In the genomic region with DNA sequence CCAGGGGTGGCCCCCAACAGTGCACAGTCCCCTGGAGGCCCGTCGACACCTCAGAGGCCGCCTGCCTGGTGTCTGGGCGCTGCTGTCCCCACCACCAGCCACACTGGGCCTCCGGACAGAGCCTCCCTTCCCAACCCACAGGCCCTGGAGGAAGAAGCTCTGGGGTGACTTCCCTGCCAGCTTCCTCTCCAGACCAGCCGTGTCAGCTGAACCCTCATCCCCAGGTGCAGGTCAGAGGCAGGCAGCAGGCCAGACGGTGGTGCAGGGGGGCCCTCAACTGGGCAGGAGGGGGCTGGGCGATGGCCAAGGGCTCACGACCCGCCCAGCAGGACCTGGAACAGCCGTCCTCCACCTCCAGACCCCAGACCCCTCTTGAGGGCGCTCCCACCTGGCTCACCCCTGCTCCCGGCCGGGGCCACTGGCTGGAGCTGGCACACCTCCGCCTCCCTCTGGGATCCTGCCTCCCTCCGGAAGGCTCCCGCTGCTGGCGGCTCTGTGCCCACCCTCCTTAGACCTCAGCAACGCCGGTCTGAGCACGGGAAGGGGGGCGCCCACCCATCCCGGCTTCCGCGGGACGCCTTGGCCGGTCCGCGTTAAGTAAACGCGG, we compare ENCODE assay signal across 9 cellular contexts. TPM values are rescaled to one million over a fixed set of nuclear protein-coding genes. Genes with fewer than 3 reads are reported as not detected.
DNase-seq lines count a peak whose midpoint lies in the region; ATAC-seq and TF ChIP-seq lines count a peak whose summit lies in the region.
"Had no signal": no experiment of that assay in that cellular context is flagged by ENCODE, and none has a peak within 500 bp of the region (broad histone marks: within the 10 kb centered on the region; RNA-seq: fewer than 3 reads in every experiment).

No MANE protein-coding gene starts in this region.

- no peak for ATAC-seq in omental fat pad (ENCODE audit: low FRiP score)

- no peaks in the 10 kb centered on the region for H3K27me3 ChIP-seq in CD8-positive, alpha-beta memory T cell (ENCODE audit: insufficient read depth, low read length, poor library complexity, severe bottlenecking)
- H3K27me3 ChIP-seq in Karpas-422 (ENCODE audit: low read length) (no peaks in the 10 kb centered on the region), neural progenitor cell (peaks cover 64% of the 10 kb centered on the region)

- no peaks in the 10 kb centered on the region for H3F3A ChIP-seq in neural progenitor cell (ENCODE audit: low read depth)

- no peaks in the 10 kb centered on the region for H3K36me3 ChIP-seq in CD8-positive, alpha-beta memory T cell (ENCODE audit: insufficient read depth, low read length)
- H3K36me3 ChIP-seq in Karpas-422 (ENCODE audit: insufficient read depth, low read length), result no peaks in the 10 kb centered on the region
- no peaks in the 10 kb centered on the region for H3K36me3 ChIP-seq in neural progenitor cell

- H3K27ac Mint-ChIP-seq in CD8-positive, alpha-beta memory T cell, result peak overlapping the region in 1 of 8 donors; percentile 75
- no peak overlapping the region for H3K27ac Mint-ChIP-seq in neural progenitor cell

- CTCF ChIA-PET in CD8-positive, alpha-beta memory T cell (lab: Charles Lee), result interaction anchor here (1.2 kb wide), 1 partner anchor 10 kb away, joined by 4 read pairs; no protein-coding TSS in a partner anchor

- H3K79me2 ChIP-seq in Karpas-422 (ENCODE audit: low read length), result no peaks in the 10 kb centered on the region
- no peaks in the 10 kb centered on the region for H3K79me2 ChIP-seq in neural progenitor cell (ENCODE audit: low read depth)

- no peaks in the 10 kb centered on the region for H3K9me3 Mint-ChIP-seq in CD8-positive, alpha-beta memory T cell
- H3K9me3 Mint-ChIP-seq in neural progenitor cell, result no peaks in the 10 kb centered on the region

- DNase-seq in CD8-positive, alpha-beta memory T cell, result peak in 2 of 5 donors; percentile 0 to 46
- DNase-seq in Karpas-422, result no peak
- DNase-seq in coronary artery (ENCODE audit: low spot score), result no peak
- DNase-seq in neural progenitor cell (ENCODE audit: low spot score), result no peak
- DNase-seq in DMS114 treated with DMSO at 0.1 percent for 48 hours (lab: John Stamatoyannopoulos, UW; ENCODE audit: unreplicated experiment), result no peak
- no peak for DNase-seq in NCI-H1417 (lab: John Stamatoyannopoulos, UW)
- DNase-seq in omental fat pad (ENCODE audit: low spot score), result no peak
- no peak for DNase-seq in islet precursor cell
- DNase-seq: NCI-H1694 had no signal

- peaks cover 18% of the 10 kb centered on the region; the same call in 1 of the 2 replicates for H4K20me1 ChIP-seq in Karpas-422 (ENCODE audit: insufficient read depth, low read depth, low read length)
- H4K20me1 ChIP-seq in neural progenitor cell (ENCODE audit: low read depth), result no peaks in the 10 kb centered on the region

- H3K4me1 Mint-ChIP-seq in CD8-positive, alpha-beta memory T cell, result peaks cover 9 to 24% (median 18%) of the 10 kb centered on the region in 3 donors
- no peaks in the 10 kb centered on the region for H3K4me1 Mint-ChIP-seq in neural progenitor cell

- no peak for TF ChIP-seq CTCF in coronary artery (IDR thresholded peaks at IDR 0.05)
- no peak for TF ChIP-seq CTCF in neural progenitor cell (IDR thresholded peaks at IDR 0.05)
- TF ChIP-seq CTCF in omental fat pad (IDR thresholded peaks at IDR 0.05), result no peak

- no peak overlapping the region for H3K4me3 ChIP-seq in CD8-positive, alpha-beta memory T cell (ENCODE audit: low read length)
- H3K4me3 ChIP-seq in Karpas-422 (ENCODE audit: low read length), result peak overlapping the region; percentile 53; the same call in 1 of the 2 replicates
- H3K4me3 ChIP-seq in coronary artery, result peak overlapping the region; percentile 63
- H3K4me3 ChIP-seq in neural progenitor cell, result peak overlapping the region; percentile 35

- no peaks in the 10 kb centered on the region for H3K9me3 ChIP-seq in CD8-positive, alpha-beta memory T cell (ENCODE audit: low read length)
- H3K9me3 ChIP-seq in Karpas-422 (ENCODE audit: low read length) (no peaks in the 10 kb centered on the region), neural progenitor cell (ENCODE audit: low read depth) (no peaks in the 10 kb centered on the region)

- POLR2A ChIA-PET in CD8-positive, alpha-beta memory T cell (lab: Charles Lee), result no interaction called here

- H3K4me2 ChIP-seq in Karpas-422 (ENCODE audit: low read depth, low read length, poor library complexity, severe bottlenecking) (peak overlapping the region; percentile 70), neural progenitor cell (peak overlapping the region; percentile 86)

- no peak overlapping the region for H3K27ac ChIP-seq in CD8-positive, alpha-beta memory T cell (ENCODE audit: low read depth, low read length)
- no peak overlapping the region for H3K27ac ChIP-seq in Karpas-422 (ENCODE audit: low read length)
- H3K27ac ChIP-seq in coronary artery, result no peak overlapping the region
- H3K27ac ChIP-seq in neural progenitor cell, result no peak overlapping the region

- H2AFZ ChIP-seq in Karpas-422 (ENCODE audit: low read length) (no peak overlapping the region), neural progenitor cell (replicated peaks) (no peak overlapping the region)

- H3K4me3 Mint-ChIP-seq in CD8-positive, alpha-beta memory T cell, result peak overlapping the region in 6 of 7 donors; percentile 23 to 74 (median 43)
- H3K4me3 Mint-ChIP-seq in neural progenitor cell, result no peak overlapping the region

- H3K9ac ChIP-seq in Karpas-422 (ENCODE audit: low read length), result peak overlapping the region; percentile 35; the same call in 1 of the 2 replicates
- H3K9ac ChIP-seq in neural progenitor cell, result no peak overlapping the region

- H3K27me3 Mint-ChIP-seq in CD8-positive, alpha-beta memory T cell, result no peaks in the 10 kb centered on the region
- H3K27me3 Mint-ChIP-seq in neural progenitor cell (ENCODE audit: insufficient read depth, low read depth), result peaks cover 6% of the 10 kb centered on the region

- H3K4me1 ChIP-seq in CD8-positive, alpha-beta memory T cell (ENCODE audit: insufficient read depth, low read length), result peaks cover 27% of the 10 kb centered on the region
- H3K4me1 ChIP-seq in Karpas-422 (ENCODE audit: low read length), result peaks cover 29% of the 10 kb centered on the region
- no peaks in the 10 kb centered on the region for H3K4me1 ChIP-seq in neural progenitor cell

- no peaks in the 10 kb centered on the region for H3K9me2 ChIP-seq in Karpas-422 (replicated peaks; ENCODE audit: insufficient read depth, low read length)

- no peaks in the 10 kb centered on the region for H3K36me3 Mint-ChIP-seq in CD8-positive, alpha-beta memory T cell
- H3K36me3 Mint-ChIP-seq in neural progenitor cell, result no peaks in the 10 kb centered on the region

RNA-seq across cellular contexts. Expression of gene TNFRSF18, which starts 0.5 kb away (rescaled TPM):
- 10 to 100 TPM; 91.0 to 97.1 TPM for total RNA-seq in CD8-positive, alpha-beta memory T cell
- polyA plus RNA-seq in CD8-positive, alpha-beta memory T cell, result 2.0 TPM
- total RNA-seq in Karpas-422 (2014; rRNA removed; shearing (Covaris generic); ENCODE audit: low replicate concordance), result 0.30 and 0.90 TPM in 2 replicates
- total RNA-seq in neural progenitor cell (ENCODE audit: low replicate concordance) (not detected in 2 replicates), omental fat pad (1 to 10 TPM in 2 of 4 donors, under 1 TPM in 1, not detected in 1; 0.44 to 2.8 (median 1.7) TPM)

RNA-seq across cellular contexts. Expression of gene TNFRSF4, which starts 8.1 kb away (rescaled TPM):
- 100 to 1,000 TPM; 180 to 193 TPM for total RNA-seq in CD8-positive, alpha-beta memory T cell
- 1.9 TPM for polyA plus RNA-seq in CD8-positive, alpha-beta memory T cell
- not detected in 2 replicates for total RNA-seq in Karpas-422 (2014; rRNA removed; shearing (Covaris generic); ENCODE audit: low replicate concordance)
- total RNA-seq in neural progenitor cell (ENCODE audit: low replicate concordance) (0.09 TPM in 1 of 2 replicates, not detected in the other), omental fat pad (10 to 100 TPM in 1 of 4 donors, 1 to 10 TPM in 3; 2.4 to 10.7 (median 5.9) TPM)

RNA-seq across cellular contexts. Expression of gene SDF4, which starts 25.9 kb away (rescaled TPM):
- 100 to 1,000 TPM; 158 to 169 TPM for total RNA-seq in CD8-positive, alpha-beta memory T cell
- polyA plus RNA-seq in CD8-positive, alpha-beta memory T cell, result 108 TPM
- total RNA-seq in Karpas-422 (2014; rRNA removed; shearing (Covaris generic); ENCODE audit: low replicate concordance), result 25.6 and 42.0 TPM in 2 replicates
- total RNA-seq in neural progenitor cell (ENCODE audit: low replicate concordance) (16.6 and 43.4 TPM in 2 replicates), omental fat pad (100 to 1,000 TPM in 2 of 4 donors, 10 to 100 TPM in 2; 78.3 to 122 (median 98.8) TPM)

RNA-seq across cellular contexts. Expression of gene B3GALT6, which starts 26.2 kb away (rescaled TPM):
- 10 to 100 TPM; 23.7 to 24.1 TPM for total RNA-seq in CD8-positive, alpha-beta memory T cell
- 16.4 TPM for polyA plus RNA-seq in CD8-positive, alpha-beta memory T cell
- 8.6 and 17.7 TPM in 2 replicates for total RNA-seq in Karpas-422 (2014; rRNA removed; shearing (Covaris generic); ENCODE audit: low replicate concordance)
- total RNA-seq in neural progenitor cell (ENCODE audit: low replicate concordance), result 15.8 and 32.4 TPM in 2 replicates
- 10 to 100 TPM; 14.6 to 27.1 (median 22.1) TPM for total RNA-seq in omental fat pad

RNA-seq across cellular contexts. Expression of gene TTLL10, which starts 32.2 kb away (rescaled TPM):
- total RNA-seq in CD8-positive, alpha-beta memory T cell, result not detected
- polyA plus RNA-seq in CD8-positive, alpha-beta memory T cell, result not detected
- total RNA-seq in Karpas-422 (2014; rRNA removed; shearing (Covaris generic); ENCODE audit: low replicate concordance), result 0.18 TPM in 1 of 2 replicates, not detected in the other
- 0.22 TPM in 1 of 2 replicates, not detected in the other for total RNA-seq in neural progenitor cell (ENCODE audit: low replicate concordance)
- total RNA-seq in omental fat pad, result 1 to 10 TPM in 1 of 4 donors, under 1 TPM in 2, not detected in 1; 0.48 to 1.0 (median 0.95) TPM

Comparison
In these comparisons a context has a peak if more than half of its experiments do, and no peak if none do; other contexts are left out.
1. RNA of gene TNFRSF18, which starts 0.5 kb away (total RNA-seq): 91.0 to 97.1 TPM in CD8-positive, alpha-beta memory T cell; 0.44 to 2.8 TPM in omental fat pad, 0.30 to 0.90 TPM in Karpas-422 and not detected in neural progenitor cell; every median in the first group is over 10 times any median in the second.
2. RNA of gene TNFRSF4, which starts 8.1 kb away (total RNA-seq): 180 to 193 TPM in CD8-positive, alpha-beta memory T cell; 2.4 to 10.7 TPM in omental fat pad, not detected in Karpas-422 and 0.09 TPM in neural progenitor cell; every median in the first group is over 10 times any median in the second.